ENCODE assay signal across 11 cellular contexts in the genomic region with DNA sequence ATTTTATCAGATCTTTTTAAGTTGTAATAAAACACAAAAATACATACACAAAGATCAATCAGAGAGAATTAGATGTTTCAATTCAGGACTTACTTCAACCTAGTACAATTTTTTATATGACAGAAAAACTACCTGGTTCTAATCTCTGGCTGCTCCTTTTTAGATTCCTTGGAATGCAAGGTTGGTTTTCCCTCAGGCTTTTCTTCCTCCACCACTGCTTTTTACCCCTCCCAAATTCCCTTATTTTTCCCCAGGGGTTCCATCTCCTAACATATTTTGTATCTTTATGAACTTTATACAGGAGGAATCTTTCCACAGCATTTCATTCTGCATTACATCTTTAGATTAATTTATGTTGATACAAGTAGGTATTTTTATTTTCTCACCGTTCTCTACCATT.
"Had no signal": no experiment of that assay in that cellular context is flagged by ENCODE, and none has a peak within 500 bp of the region (broad histone marks: within the 10 kb centered on the region; RNA-seq: fewer than 3 reads in every experiment).

No MANE protein-coding gene starts in this region.

- FAIRE-seq: H1, H54 had no signal

- ATAC-seq: GM23338, HCT116 had no signal

- H3K9ac ChIP-seq: GM23248 had no signal

- H3K4me1 ChIP-seq: HAP-1 had no signal

- DNase-seq: GM23248, GOT3, H7, H9, HCEC 1CT, HFFc6 had no signal

- H3K4me2 ChIP-seq: GM23338 had no signal

- H3K27ac ChIP-seq: GM23248 had no signal

- H2AFZ ChIP-seq: GM23248, GM23338 had no signal

- H3K36me3 ChIP-seq: HAP-1 had no signal

- H3K4me3 ChIP-seq: GM23248, GM23338, HAP-1 had no signal
